ENCODE assay signal across 1 cellular context in the genomic region with DNA sequence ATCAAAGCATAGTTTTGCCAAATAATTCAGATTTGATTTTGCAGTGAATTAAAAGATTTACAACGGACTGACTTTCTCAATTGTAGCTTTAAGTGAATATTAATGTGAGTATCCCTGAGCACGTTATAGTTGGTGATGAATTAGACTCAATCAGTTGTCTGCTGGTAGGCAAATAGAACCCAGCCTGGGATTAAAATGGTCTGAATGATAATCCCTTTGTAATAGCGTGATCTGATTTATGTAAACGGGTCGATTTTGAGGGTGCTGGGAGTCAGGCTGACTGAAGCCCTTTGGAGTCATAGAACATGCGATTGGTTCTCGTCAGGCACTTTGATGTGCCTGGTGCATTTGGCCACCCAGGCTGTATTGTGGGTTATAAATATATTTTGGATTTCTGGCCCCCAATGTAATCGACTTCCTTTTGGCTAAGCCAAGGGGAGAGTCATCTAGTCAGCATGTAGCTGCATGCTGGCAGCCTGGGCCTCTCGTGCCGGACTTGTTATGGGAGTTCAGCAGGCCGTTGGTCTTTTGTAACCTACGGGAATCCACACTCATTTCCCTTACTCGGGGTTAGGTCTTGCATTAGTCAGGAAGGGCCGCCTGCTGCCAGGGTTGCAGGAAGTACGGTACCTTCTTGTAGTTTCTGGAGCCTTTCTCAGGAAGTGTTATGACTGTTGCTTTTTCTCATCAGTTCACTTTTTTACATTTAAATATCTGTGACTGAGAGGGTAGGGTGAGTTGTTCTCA.
TF ChIP-seq lines count a peak whose summit lies in the region.

No MANE protein-coding gene starts in this region.

TF ChIP-seq in WTC11, 78 proteins besides CTCF, POLR2A, EP300 and RAD21 (continued from another document):
- TF ChIP-seq, protein P1, sequence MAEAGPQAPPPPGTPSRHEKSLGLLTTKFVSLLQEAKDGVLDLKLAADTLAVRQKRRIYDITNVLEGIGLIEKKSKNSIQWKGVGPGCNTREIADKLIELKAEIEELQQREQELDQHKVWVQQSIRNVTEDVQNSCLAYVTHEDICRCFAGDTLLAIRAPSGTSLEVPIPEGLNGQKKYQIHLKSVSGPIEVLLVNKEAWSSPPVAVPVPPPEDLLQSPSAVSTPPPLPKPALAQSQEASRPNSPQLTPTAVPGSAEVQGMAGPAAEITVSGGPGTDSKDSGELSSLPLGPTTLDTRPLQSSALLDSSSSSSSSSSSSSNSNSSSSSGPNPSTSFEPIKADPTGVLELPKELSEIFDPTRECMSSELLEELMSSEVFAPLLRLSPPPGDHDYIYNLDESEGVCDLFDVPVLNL (CRISPR knock-in tag; IDR thresholded peaks at IDR 0.05; ENCODE audit: borderline replicate concordance, low read depth) = no peak
- TF ChIP-seq, protein P2, sequence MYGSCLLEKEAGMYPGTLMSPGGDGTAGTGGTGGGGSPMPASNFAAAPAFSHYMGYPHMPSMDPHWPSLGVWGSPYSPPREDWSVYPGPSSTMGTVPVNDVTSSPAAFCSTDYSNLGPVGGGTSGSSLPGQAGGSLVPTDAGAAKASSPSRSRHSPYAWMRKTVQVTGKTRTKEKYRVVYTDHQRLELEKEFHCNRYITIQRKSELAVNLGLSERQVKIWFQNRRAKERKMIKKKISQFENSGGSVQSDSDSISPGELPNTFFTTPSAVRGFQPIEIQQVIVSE (CRISPR knock-in tag; IDR thresholded peaks at IDR 0.05; ENCODE audit: borderline replicate concordance) = no peak
- TF ChIP-seq JAZF1 (CRISPR knock-in tag; IDR thresholded peaks at IDR 0.05) (no peak), RELA (CRISPR knock-in tag; IDR thresholded peaks at IDR 0.05; ENCODE audit: borderline replicate concordance) (no peak), FOXJ3 (CRISPR knock-in tag; IDR thresholded peaks at IDR 0.05; ENCODE audit: borderline replicate concordance) (no peak), GRHL2 (CRISPR knock-in tag; IDR thresholded peaks at IDR 0.05; ENCODE audit: insufficient replicate concordance, severe bottlenecking) (no peak), NFYB (CRISPR knock-in tag; conservative IDR thresholded peaks at IDR 0.05; ENCODE audit: low read depth) (no peak), NR3C1 (CRISPR knock-in tag; conservative IDR thresholded peaks at IDR 0.05; ENCODE audit: low read depth) (no peak), IRF2 (CRISPR knock-in tag; IDR thresholded peaks at IDR 0.05; ENCODE audit: borderline replicate concordance, low read depth) (no peak)
- TF ChIP-seq, protein P3, sequence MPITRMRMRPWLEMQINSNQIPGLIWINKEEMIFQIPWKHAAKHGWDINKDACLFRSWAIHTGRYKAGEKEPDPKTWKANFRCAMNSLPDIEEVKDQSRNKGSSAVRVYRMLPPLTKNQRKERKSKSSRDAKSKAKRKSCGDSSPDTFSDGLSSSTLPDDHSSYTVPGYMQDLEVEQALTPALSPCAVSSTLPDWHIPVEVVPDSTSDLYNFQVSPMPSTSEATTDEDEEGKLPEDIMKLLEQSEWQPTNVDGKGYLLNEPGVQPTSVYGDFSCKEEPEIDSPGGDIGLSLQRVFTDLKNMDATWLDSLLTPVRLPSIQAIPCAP (CRISPR knock-in tag; IDR thresholded peaks at IDR 0.05) = no peak
- TF ChIP-seq, protein P4, sequence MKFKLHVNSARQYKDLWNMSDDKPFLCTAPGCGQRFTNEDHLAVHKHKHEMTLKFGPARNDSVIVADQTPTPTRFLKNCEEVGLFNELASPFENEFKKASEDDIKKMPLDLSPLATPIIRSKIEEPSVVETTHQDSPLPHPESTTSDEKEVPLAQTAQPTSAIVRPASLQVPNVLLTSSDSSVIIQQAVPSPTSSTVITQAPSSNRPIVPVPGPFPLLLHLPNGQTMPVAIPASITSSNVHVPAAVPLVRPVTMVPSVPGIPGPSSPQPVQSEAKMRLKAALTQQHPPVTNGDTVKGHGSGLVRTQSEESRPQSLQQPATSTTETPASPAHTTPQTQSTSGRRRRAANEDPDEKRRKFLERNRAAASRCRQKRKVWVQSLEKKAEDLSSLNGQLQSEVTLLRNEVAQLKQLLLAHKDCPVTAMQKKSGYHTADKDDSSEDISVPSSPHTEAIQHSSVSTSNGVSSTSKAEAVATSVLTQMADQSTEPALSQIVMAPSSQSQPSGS (CRISPR knock-in tag; IDR thresholded peaks at IDR 0.05; ENCODE audit: borderline replicate concordance, low read depth) = no peak
- TF ChIP-seq, protein P5, sequence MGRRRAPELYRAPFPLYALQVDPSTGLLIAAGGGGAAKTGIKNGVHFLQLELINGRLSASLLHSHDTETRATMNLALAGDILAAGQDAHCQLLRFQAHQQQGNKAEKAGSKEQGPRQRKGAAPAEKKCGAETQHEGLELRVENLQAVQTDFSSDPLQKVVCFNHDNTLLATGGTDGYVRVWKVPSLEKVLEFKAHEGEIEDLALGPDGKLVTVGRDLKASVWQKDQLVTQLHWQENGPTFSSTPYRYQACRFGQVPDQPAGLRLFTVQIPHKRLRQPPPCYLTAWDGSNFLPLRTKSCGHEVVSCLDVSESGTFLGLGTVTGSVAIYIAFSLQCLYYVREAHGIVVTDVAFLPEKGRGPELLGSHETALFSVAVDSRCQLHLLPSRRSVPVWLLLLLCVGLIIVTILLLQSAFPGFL (CRISPR knock-in tag; IDR thresholded peaks at IDR 0.05; ENCODE audit: borderline replicate concordance) = no peak
